27 cellular contexts compared by ENCODE assay signal in the genomic region with DNA sequence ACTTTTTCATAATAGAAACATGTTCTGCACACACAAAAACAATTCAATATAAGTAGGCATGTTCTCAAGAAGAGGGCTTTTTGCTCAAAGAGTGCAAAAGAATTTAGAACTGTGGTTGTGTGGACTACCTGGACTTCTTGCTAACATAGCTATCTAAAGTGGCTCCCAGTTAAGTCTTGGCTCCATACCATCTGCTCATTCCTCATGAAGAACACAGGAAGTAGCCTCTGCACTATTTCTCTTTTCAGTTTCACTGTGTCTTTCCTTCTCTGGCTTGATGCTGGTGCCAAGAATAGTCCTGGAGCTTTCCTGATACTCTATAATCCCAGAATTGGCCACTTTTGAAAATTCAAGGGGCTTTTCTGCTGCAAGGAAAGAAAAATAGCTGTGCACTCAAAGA.
"Had no signal": no experiment of that assay in that cellular context is flagged by ENCODE, and none has a peak within 500 bp of the region (broad histone marks: within the 10 kb centered on the region; RNA-seq: fewer than 3 reads in every experiment).

No MANE protein-coding gene starts in this region.

- H3K27me3 ChIP-seq: ascending aorta, dorsolateral prefrontal cortex, foreskin keratinocyte, gastrocnemius medialis, heart left ventricle had no signal

- ATAC-seq: activated CD4-positive, alpha-beta T cell treated with anti-CD3 and anti-CD28 coated beads for 36 hours; activated CD8-positive, alpha-beta memory T cell treated with anti-CD3 and anti-CD28 coated beads, Interleukin-2, amount 10 ng/mL, durations not matched to agents 7 days and 5 days; activated CD8-positive, alpha-beta T cell treated with anti-CD3 and anti-CD28 coated beads, Interleukin-2, amount 10 ng/mL, durations not matched to agents 7 days and 5 days; activated naive CD4-positive, alpha-beta T cell treated with anti-CD3 and anti-CD28 coated beads, Interleukin-2, amount 50 U/mL, for 72 hours; activated T-cell treated with anti-CD3 and anti-CD28 coated beads, Interleukin-2, amount 50 U/mL, for 72 hours; esophagus mucosa; foreskin keratinocyte; gastrocnemius medialis; T-cell had no signal

- H3K4me1 ChIP-seq: ascending aorta, foreskin keratinocyte, gastrocnemius medialis had no signal

- H3K27ac ChIP-seq: ascending aorta, coronary artery, dorsolateral prefrontal cortex, foreskin keratinocyte, gastrocnemius medialis, heart left ventricle had no signal

- H3K9me3 ChIP-seq: ascending aorta, gastrocnemius medialis, heart left ventricle had no signal

- H3K4me3 ChIP-seq: ascending aorta, coronary artery, dorsolateral prefrontal cortex, gastrocnemius medialis, heart left ventricle had no signal

- DNase-seq: activated CD4-positive, alpha-beta memory T cell treated with anti-CD3 and anti-CD28 coated beads for 36 hours; activated CD4-positive, alpha-beta T cell treated with anti-CD3 and anti-CD28 coated beads for 36 hours; activated CD4-positive, alpha-beta T cell treated with anti-CD3 and anti-CD28 coated beads, Interleukin-2, amount 10 ng/mL, durations not matched to agents 24 days and 14 days; activated CD4-positive, CD25-positive, alpha-beta regulatory T cell; activated CD4-positive, CD25-positive, alpha-beta regulatory T cell treated with anti-CD3 and anti-CD28 coated beads, Interleukin-2, amount 50 U/mL, for 72 hours; activated CD8-positive, alpha-beta memory T cell treated with anti-CD3 and anti-CD28 coated beads, Interleukin-2, amount 10 ng/mL, durations not matched to agents 7 days and 5 days; activated CD8-positive, alpha-beta memory T cell treated with anti-CD3 and anti-CD28 coated beads, Interleukin-2, amount 50 U/mL, for 4 hours; activated CD8-positive, alpha-beta T cell treated with anti-CD3 and anti-CD28 coated beads, Interleukin-2, amount 10 ng/mL, durations not matched to agents 7 days and 5 days; activated gamma-delta T cell; activated naive CD4-positive, alpha-beta T cell; activated naive CD4-positive, alpha-beta T cell treated with anti-CD3 and anti-CD28 coated beads, Interleukin-2, amount 10 ng/mL, durations not matched to agents 7 days and 5 days; activated naive CD8-positive, alpha-beta T cell treated with anti-CD3 and anti-CD28 coated beads, Interleukin-2, amount 10 ng/mL, durations not matched to agents 7 days and 5 days; activated T-cell treated with anti-CD3 and anti-CD28 coated beads, Interleukin-2, amount 50 U/mL, for 1 hour; activated T-cell treated with anti-CD3 and anti-CD28 coated beads, Interleukin-2, amount 50 U/mL, for 72 hours; dorsolateral prefrontal cortex; effector memory CD4-positive, alpha-beta T cell; endodermal cell; foreskin keratinocyte; gastrocnemius medialis; glutamatergic neuron; heart left ventricle; T-cell; T-helper 9 cell had no signal

- H3K36me3 ChIP-seq: ascending aorta, gastrocnemius medialis, heart left ventricle had no signal
